Comparison of ENCODE assay signal across 8 cellular contexts in the genomic region with DNA sequence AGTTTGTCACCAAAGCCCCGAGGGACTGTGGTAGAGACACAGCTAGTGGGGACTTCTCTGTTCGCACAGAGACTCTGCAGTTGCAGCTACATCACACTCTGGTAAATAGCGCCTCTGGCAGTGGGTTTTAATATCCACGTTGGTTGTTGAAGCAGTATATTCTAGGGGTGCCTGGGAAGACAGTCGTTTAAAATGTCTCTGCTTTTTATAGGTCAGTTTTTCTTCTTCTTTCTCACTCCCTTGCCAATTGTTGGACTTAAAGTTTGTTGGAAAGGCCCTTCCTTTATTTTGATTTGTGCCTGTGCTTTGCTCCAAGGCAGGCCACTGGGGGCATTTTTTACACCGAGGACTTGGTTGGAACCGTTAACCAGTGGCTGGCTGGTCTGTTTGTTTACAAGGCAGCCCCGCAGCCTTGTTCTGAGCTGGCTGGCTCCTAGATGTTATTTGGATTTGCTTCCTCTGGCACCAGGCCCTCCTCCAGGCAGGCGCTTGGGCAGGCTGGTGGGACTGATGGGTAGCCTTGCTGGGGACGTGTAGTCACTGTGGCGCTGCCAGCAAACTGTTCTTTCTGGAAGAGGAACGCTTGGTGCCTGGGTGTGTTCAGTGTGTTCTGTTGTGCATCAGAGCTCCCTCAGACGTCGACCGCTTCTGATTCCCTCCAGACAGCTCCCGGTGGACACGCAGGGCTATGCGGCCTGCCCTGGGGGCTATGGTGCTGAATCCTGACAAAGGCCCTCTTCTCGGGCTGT.
DNase-seq lines count a peak whose midpoint lies in the region; ATAC-seq, FAIRE-seq and TF ChIP-seq lines count a peak whose summit lies in the region.

No MANE protein-coding gene starts in this region.

- H3K4me2 ChIP-seq in HepG2 (ENCODE audit: low read depth, low read length): no peak overlapping the region

- ATAC-seq in HepG2 (peak; percentile 62), right lobe of liver (no peak), GM18502 (IDR thresholded peaks at IDR 0.05; ENCODE audit: poor library complexity, unreplicated experiment) (no peak), HG02981 (IDR thresholded peaks at IDR 0.05; ENCODE audit: unreplicated experiment) (no peak)
- no peak for ATAC-seq in activated naive CD4-positive, alpha-beta T cell treated with anti-CD3 and anti-CD28 coated beads, Interleukin-2, amount 50 U/mL, for 72 hours

- no peaks in the 10 kb centered on the region for H3K9me3 ChIP-seq in HepG2 (ENCODE audit: low read length)
- H3K9me3 ChIP-seq in right lobe of liver: no peaks in the 10 kb centered on the region
- no peaks in the 10 kb centered on the region for H3K9me3 ChIP-seq in vagina

- H3K27me3 ChIP-seq in HepG2 (ENCODE audit: control insufficient read depth in 1 of 2, insufficient read depth in 2 of 2, low read length in 2 of 2) (no peaks in the 10 kb centered on the region), right lobe of liver (no peaks in the 10 kb centered on the region), vagina (no peaks in the 10 kb centered on the region)

- TF ChIP-seq CTCF in HepG2 (CRISPR knock-in tag; IDR thresholded peaks at IDR 0.05) (no peak), right lobe of liver (IDR thresholded peaks at IDR 0.05) (no peak), vagina (IDR thresholded peaks at IDR 0.05) (no peak), MCF 10A (IDR thresholded peaks at IDR 0.05; ENCODE audit: unreplicated experiment) (no peak)

- H3K27ac Mint-ChIP-seq in activated naive CD4-positive, alpha-beta T cell treated with anti-CD3 and anti-CD28 coated beads, Interleukin-2, amount 50 U/mL, for 72 hours: peak overlapping the region; percentile 37 to 98
- no peak overlapping the region for H3K27ac Mint-ChIP-seq in MCF 10A (ENCODE audit: low read depth, unreplicated experiment)

- H3K4me1 ChIP-seq in HepG2 (ENCODE audit: insufficient read depth, low read length) (no peaks in the 10 kb centered on the region), right lobe of liver (no peaks in the 10 kb centered on the region), vagina (no peaks in the 10 kb centered on the region)

- no peak overlapping the region for H2AFZ ChIP-seq in HepG2 (ENCODE audit: low read length)

- H3K4me3 Mint-ChIP-seq in MCF 10A (ENCODE audit: unreplicated experiment): no peak overlapping the region

- peaks cover 15 to 52% of the 10 kb centered on the region in 2 experiments for H3K36me3 ChIP-seq in HepG2 (replicated peaks in 1 of 2; ENCODE audit: control insufficient read depth in 1 of 2, insufficient read depth in 2 of 2, low read length in 2 of 2)
- peaks cover 0 to 2% (median 0%) of the 10 kb centered on the region in 4 donors for H3K36me3 ChIP-seq in right lobe of liver
- H3K36me3 ChIP-seq in vagina: no peaks in the 10 kb centered on the region

- peaks cover 0 to 5% of the 10 kb centered on the region in 2 donors for H3K9me3 Mint-ChIP-seq in activated naive CD4-positive, alpha-beta T cell treated with anti-CD3 and anti-CD28 coated beads, Interleukin-2, amount 50 U/mL, for 72 hours
- no peaks in the 10 kb centered on the region for H3K9me3 Mint-ChIP-seq in MCF 10A (ENCODE audit: unreplicated experiment)

- CTCF ChIA-PET in HepG2 (lab: Yijun Ruan, JAX; ENCODE audit: low intra/inter-chr PET ratio, low total read pairs): no interaction called here
- CTCF ChIA-PET in MCF 10A (lab: Yijun Ruan, JAX): interaction anchor here (0.6 kb wide), 1 partner anchor 57 kb away, joined by 3 read pairs; no protein-coding TSS in a partner anchor

- TF ChIP-seq RAD21 in HepG2 (CRISPR knock-in tag; IDR thresholded peaks at IDR 0.05): no peak

- H3K27ac ChIP-seq in HepG2 (ENCODE audit: extremely low read length, insufficient read depth, low read length): no peak overlapping the region
- no peak overlapping the region for H3K27ac ChIP-seq in right lobe of liver
- H3K27ac ChIP-seq in vagina: peak overlapping the region; percentile 45

- intact Hi-C loops in HepG2 (cut with micrococcal nuclease; ENCODE audit: unreplicated experiment): no loop called here
- intact Hi-C loops in right lobe of liver (cut with DNase I): no loop called here
- intact Hi-C loops in vagina (cut with DNase I): no loop called here
- intact Hi-C loops in MCF 10A (cut with micrococcal nuclease): no loop called here

- DNase-seq in HepG2 (ENCODE audit: low spot score): no peak
- no peak for DNase-seq in right lobe of liver
- DNase-seq in activated naive CD4-positive, alpha-beta T cell treated with anti-CD3 and anti-CD28 coated beads, Interleukin-2, amount 50 U/mL, for 72 hours (ENCODE audit: low spot score in 2 of 2): peak in 1 of 2 donors; percentile 53
- peak; percentile 97 for DNase-seq in islet precursor cell
- DNase-seq in vagina (ENCODE audit: extremely low spot score in 2 of 2): no peak
- no peak for DNase-seq in MCF 10A (ENCODE audit: unreplicated experiment)

- WGBS in HepG2 (ENCODE audit: low lambda C conversion rate): 91% methylated on average over 17 of the region's 19 CpGs
- 70% methylated on average over 10 of the region's 19 CpGs for WGBS in right lobe of liver (ENCODE audit: insufficient coverage, low coverage, low lambda C conversion rate, missing lambda C conversion rate)

- H3K4me1 Mint-ChIP-seq in MCF 10A (ENCODE audit: insufficient read depth, unreplicated experiment): no peaks in the 10 kb centered on the region

- no peaks in the 10 kb centered on the region; the same call in 1 of the 2 replicates for H4K20me1 ChIP-seq in HepG2 (ENCODE audit: insufficient read depth, low read length)

- no peaks in the 10 kb centered on the region for H3K27me3 Mint-ChIP-seq in MCF 10A (ENCODE audit: insufficient read depth, unreplicated experiment)

- in situ Hi-C loops in HepG2 (cut with HindIII; ENCODE audit: extremely low pct_ligation_motif_present, low pct_unique_long_range_greater_than_20kb): no loop called here

- no peaks in the 10 kb centered on the region for H3K79me2 ChIP-seq in HepG2 (ENCODE audit: insufficient read depth, low read length)

- H3K36me3 Mint-ChIP-seq in activated naive CD4-positive, alpha-beta T cell treated with anti-CD3 and anti-CD28 coated beads, Interleukin-2, amount 50 U/mL, for 72 hours: peaks cover 26 to 60% of the 10 kb centered on the region in 2 donors
- peaks cover 18% of the 10 kb centered on the region for H3K36me3 Mint-ChIP-seq in MCF 10A (ENCODE audit: insufficient read depth, unreplicated experiment)

- TF ChIP-seq EP300 in HepG2 (IDR thresholded peaks at IDR 0.05; ENCODE audit: low read depth in 2 of 2, low read length in 2 of 2) (no peak), HepG2 (CRISPR knock-in tag; IDR thresholded peaks at IDR 0.05; ENCODE audit: borderline replicate concordance) (no peak)

- TF ChIP-seq POLR2A in HepG2 (IDR thresholded peaks at IDR 0.05; ENCODE audit: insufficient read depth in 1 of 2, low read depth in 2 of 2, low read length in 2 of 2) (no peak), right lobe of liver (IDR thresholded peaks at IDR 0.05) (no peak), vagina (IDR thresholded peaks at IDR 0.05) (no peak)

- POLR2A ChIA-PET in HepG2 (lab: Yijun Ruan, JAX): no interaction called here
- POLR2A ChIA-PET in MCF 10A (lab: Yijun Ruan, JAX): interaction anchor here (0.6 kb wide), 1 partner anchor 641 kb away, joined by 4 read pairs; no protein-coding TSS in a partner anchor

- H3K4me3 ChIP-seq in HepG2 (replicated peaks in 1 of 3; ENCODE audit: insufficient read depth in 1 of 3, low read depth in 2 of 3, low read length in 3 of 3): no peak overlapping the region
- H3K4me3 ChIP-seq in right lobe of liver: no peak overlapping the region
- H3K4me3 ChIP-seq in vagina: peak overlapping the region in 1 of 2 donors; percentile 5

- H3K9ac ChIP-seq in HepG2 (ENCODE audit: insufficient read depth, low read depth, low read length): no peak overlapping the region

- FAIRE-seq in HepG2 (lab: Jason Lieb, UNC): no peak

- BruUV-seq in HepG2 (replicated peaks; lab: Mats Ljungman, UMichigan): no TSS peak
- BruUV-seq in MCF 10A (replicated peaks; lab: Mats Ljungman, UMichigan): no TSS peak

TF ChIP-seq in HepG2, 621 proteins besides CTCF, POLR2A, EP300 and RAD21:
- TF ChIP-seq FOXK1 (CRISPR knock-in tag; IDR thresholded peaks at IDR 0.05; ENCODE audit: borderline replicate concordance, low read depth) (no peak), RARA (CRISPR knock-in tag; IDR thresholded peaks at IDR 0.05) (no peak), ZNF747 (CRISPR knock-in tag; IDR thresholded peaks at IDR 0.05; ENCODE audit: borderline replicate concordance) (no peak), CCAR2 (optimal IDR thresholded peaks at IDR 0.05; ENCODE audit: low read depth, low read length) (no peak), ZNF331 (CRISPR knock-in tag; IDR thresholded peaks at IDR 0.05) (no peak), SYNCRIP (IDR thresholded peaks at IDR 0.05; ENCODE audit: insufficient read depth, low read depth, low read length) (no peak)
- TF ChIP-seq, protein P1, sequence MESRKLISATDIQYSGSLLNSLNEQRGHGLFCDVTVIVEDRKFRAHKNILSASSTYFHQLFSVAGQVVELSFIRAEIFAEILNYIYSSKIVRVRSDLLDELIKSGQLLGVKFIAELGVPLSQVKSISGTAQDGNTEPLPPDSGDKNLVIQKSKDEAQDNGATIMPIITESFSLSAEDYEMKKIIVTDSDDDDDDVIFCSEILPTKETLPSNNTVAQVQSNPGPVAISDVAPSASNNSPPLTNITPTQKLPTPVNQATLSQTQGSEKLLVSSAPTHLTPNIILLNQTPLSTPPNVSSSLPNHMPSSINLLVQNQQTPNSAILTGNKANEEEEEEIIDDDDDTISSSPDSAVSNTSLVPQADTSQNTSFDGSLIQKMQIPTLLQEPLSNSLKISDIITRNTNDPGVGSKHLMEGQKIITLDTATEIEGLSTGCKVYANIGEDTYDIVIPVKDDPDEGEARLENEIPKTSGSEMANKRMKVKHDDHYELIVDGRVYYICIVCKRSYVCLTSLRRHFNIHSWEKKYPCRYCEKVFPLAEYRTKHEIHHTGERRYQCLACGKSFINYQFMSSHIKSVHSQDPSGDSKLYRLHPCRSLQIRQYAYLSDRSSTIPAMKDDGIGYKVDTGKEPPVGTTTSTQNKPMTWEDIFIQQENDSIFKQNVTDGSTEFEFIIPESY (CRISPR knock-in tag; IDR thresholded peaks at IDR 0.05): peak; percentile 77
